21 cellular contexts compared by ENCODE assay signal in the genomic region with DNA sequence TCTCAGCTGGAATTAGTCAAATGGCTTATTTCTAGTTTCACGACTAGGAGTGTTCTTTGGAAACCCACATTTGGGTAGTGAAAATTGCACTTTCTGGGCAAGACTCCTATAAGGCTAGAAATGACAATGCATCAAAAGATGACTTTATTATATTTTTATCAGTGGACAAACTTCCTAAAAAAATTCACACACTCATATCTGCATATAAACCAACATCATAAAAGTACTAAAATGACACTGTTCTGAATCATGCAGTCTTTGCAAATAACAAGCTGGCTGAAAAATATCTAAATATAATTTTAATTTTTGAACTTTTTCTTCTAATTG. TPM values are rescaled to one million over a fixed set of nuclear protein-coding genes. Genes with fewer than 3 reads are reported as not detected.
A peak's percentile ranks its signal among the peaks of the same experiment; 100 is the strongest.
DNase-seq lines count a peak whose midpoint lies in the region; ATAC-seq and TF ChIP-seq lines count a peak whose summit lies in the region.
"Had no signal": no experiment of that assay in that cellular context is flagged by ENCODE, and none has a peak within 500 bp of the region (broad histone marks: within the 10 kb centered on the region; RNA-seq: fewer than 3 reads in every experiment).

No MANE protein-coding gene starts in this region.

- intact Hi-C loops in activated T-helper 1 cell treated with anti-CD3 and anti-CD28 coated beads, Interleukin-12 subunit alpha, Interleukin-12 subunit beta, Interleukin-2, Interleukin-4 antibody, amounts not matched to agents 30 ng/mL and 10 ng/mL and 1 ng/mL, durations not matched to agents 14 hours and 24 hours and 36 hours (cut with micrococcal nuclease) = loop anchor here (5.0 kb wide), 1 partner anchor 135 kb away; no protein-coding TSS in a partner anchor

- H4K20me1 ChIP-seq in GM23248 (ENCODE audit: insufficient read depth) (no peaks in the 10 kb centered on the region), hepatocyte (ENCODE audit: insufficient read depth, poor library complexity, severe bottlenecking) (no peaks in the 10 kb centered on the region)

- peak overlapping the region; percentile 54; the same call in 1 of the 2 replicates for H2AFZ ChIP-seq in GM23248
- no peak overlapping the region for H2AFZ ChIP-seq in hepatocyte

- no peaks in the 10 kb centered on the region for H3K9me3 Mint-ChIP-seq in activated T-helper 1 cell treated with anti-CD3 and anti-CD28 coated beads, Interleukin-12 subunit alpha, Interleukin-12 subunit beta, Interleukin-2, Interleukin-4 antibody, amounts not matched to agents 30 ng/mL and 10 ng/mL and 1 ng/mL, durations not matched to agents 14 hours and 24 hours and 36 hours
- H3K9me3 Mint-ChIP-seq: activated naive CD4-positive, alpha-beta T cell treated with anti-CD3 and anti-CD28 coated beads, Interleukin-2, amount 50 U/mL, for 24 hours; CD4-positive, CD25-positive, alpha-beta regulatory T cell; WTC11 had no signal

- H3K4me3 ChIP-seq in GM23248 = no peak overlapping the region
- H3K4me3 ChIP-seq in hepatocyte = no peak overlapping the region
- H3K4me3 ChIP-seq: heart left ventricle, skin epidermis had no signal

- H3K27ac Mint-ChIP-seq in activated T-helper 1 cell treated with anti-CD3 and anti-CD28 coated beads, Interleukin-12 subunit alpha, Interleukin-12 subunit beta, Interleukin-2, Interleukin-4 antibody, amounts not matched to agents 30 ng/mL and 10 ng/mL and 1 ng/mL, durations not matched to agents 14 hours and 24 hours and 36 hours = peak overlapping the region; percentile 54

- H3K4me2 ChIP-seq in GM23248 (ENCODE audit: unreplicated experiment) (no peak overlapping the region), hepatocyte (no peak overlapping the region)

- H3K9me3 ChIP-seq in GM23248 (ENCODE audit: low read depth) = no peaks in the 10 kb centered on the region
- H3K9me3 ChIP-seq in hepatocyte (ENCODE audit: low read depth) = no peaks in the 10 kb centered on the region
- H3K9me3 ChIP-seq: heart left ventricle had no signal

- H3K4me3 Mint-ChIP-seq in activated T-helper 1 cell treated with anti-CD3 and anti-CD28 coated beads, Interleukin-12 subunit alpha, Interleukin-12 subunit beta, Interleukin-2, Interleukin-4 antibody, amounts not matched to agents 30 ng/mL and 10 ng/mL and 1 ng/mL, durations not matched to agents 14 hours and 24 hours and 36 hours = no peak overlapping the region
- H3K4me3 Mint-ChIP-seq: activated CD8-positive, alpha-beta T cell treated with anti-CD3 and anti-CD28 coated beads, Interleukin-2, amount 10 ng/mL, durations not matched to agents 7 days and 5 days; activated naive CD4-positive, alpha-beta T cell treated with anti-CD3 and anti-CD28 coated beads, Interleukin-2, amount 50 U/mL, for 24 hours; CD4-positive, CD25-positive, alpha-beta regulatory T cell; WTC11 had no signal

- WGBS in GM23248 (ENCODE audit: low coverage in 1 of 2, low lambda C conversion rate in 2 of 2, missing lambda C conversion rate in 2 of 2), 2 experiments = 14 to 33% methylated on average over 1 of the region's 1 CpG
- 94% methylated on average over 1 of the region's 1 CpG for WGBS in hepatocyte (ENCODE audit: low lambda C conversion rate, missing lambda C conversion rate)

- peak overlapping the region; percentile 43 for H3K27ac ChIP-seq in GM23248
- peak overlapping the region; percentile 89 for H3K27ac ChIP-seq in hepatocyte

- peaks cover 5% of the 10 kb centered on the region; the same call in 1 of the 2 replicates for H3K79me2 ChIP-seq in GM23248 (ENCODE audit: insufficient read depth)
- H3K79me2 ChIP-seq in hepatocyte = peaks cover 14% of the 10 kb centered on the region

- 0 out of 2 replicates have a peak overlapping the region, but pooled peaks have one; percentile 21 for H3K9ac ChIP-seq in GM23248

- in situ Hi-C loops in GM23248 (cut with MboI) = no loop called here

- TF ChIP-seq CTCF in hepatocyte (IDR thresholded peaks at IDR 0.05; ENCODE audit: poor library complexity) = no peak

- peaks cover 42% of the 10 kb centered on the region for H3F3A ChIP-seq in GM23248 (ENCODE audit: insufficient read depth)

- H3K36me3 Mint-ChIP-seq in activated T-helper 1 cell treated with anti-CD3 and anti-CD28 coated beads, Interleukin-12 subunit alpha, Interleukin-12 subunit beta, Interleukin-2, Interleukin-4 antibody, amounts not matched to agents 30 ng/mL and 10 ng/mL and 1 ng/mL, durations not matched to agents 14 hours and 24 hours and 36 hours (ENCODE audit: low read depth) = peaks cover 39% of the 10 kb centered on the region
- H3K36me3 Mint-ChIP-seq: WTC11 had no signal

- H3K36me3 ChIP-seq in GM23248 (ENCODE audit: low read depth) = peaks cover 27% of the 10 kb centered on the region
- no peaks in the 10 kb centered on the region for H3K36me3 ChIP-seq in hepatocyte (replicated peaks; ENCODE audit: insufficient read depth, low read depth)

- no peaks in the 10 kb centered on the region for H3K9me2 ChIP-seq in GM23248 (ENCODE audit: insufficient read depth)
- no peaks in the 10 kb centered on the region for H3K9me2 ChIP-seq in hepatocyte (replicated peaks; ENCODE audit: insufficient read depth)

- ATAC-seq in stimulated activated naive CD8-positive, alpha-beta T cell treated with anti-CD3 and anti-CD28 coated beads, Interleukin-15, Interleukin-2, amounts not matched to agents 100 U/mL and 50 U/mL, for 24 hours = peak; percentile 19
- no peak for ATAC-seq in GM19395 (IDR thresholded peaks at IDR 0.05; ENCODE audit: unreplicated experiment)
- ATAC-seq: activated CD8-positive, alpha-beta T cell treated with anti-CD3 and anti-CD28 coated beads, Interleukin-2, amount 10 ng/mL, durations not matched to agents 7 days and 5 days; heart left ventricle; Right ventricle myocardium inferior; WTC11 had no signal

- DNase-seq in GM23248 (peak; percentile 34), hepatocyte (ENCODE audit: low spot score) (no peak), NCI-H2081 (lab: John Stamatoyannopoulos, UW) (no peak), SKM-1 treated with dmso at 0.1 percent for 144 hours (lab: John Stamatoyannopoulos, UW; ENCODE audit: unreplicated experiment) (no peak)
- no peak for DNase-seq in activated T-helper 1 cell treated with anti-CD3 and anti-CD28 coated beads, Interleukin-12 subunit alpha, Interleukin-12 subunit beta, Interleukin-2, Interleukin-4 antibody, amounts not matched to agents 30 ng/mL and 10 ng/mL and 1 ng/mL, durations not matched to agents 14 hours and 24 hours and 36 hours (ENCODE audit: low spot score)
- DNase-seq in stimulated activated naive CD8-positive, alpha-beta T cell treated with anti-CD3 and anti-CD28 coated beads, Interleukin-15, Interleukin-2, amounts not matched to agents 100 U/mL and 50 U/mL, for 24 hours = no peak
- DNase-seq: activated CD8-positive, alpha-beta T cell treated with anti-CD3 and anti-CD28 coated beads, Interleukin-2, amount 10 ng/mL, durations not matched to agents 7 days and 5 days; CD4-positive, CD25-positive, alpha-beta regulatory T cell; DMS 273 treated with DMSO at 0.1 percent for 48 hours; heart left ventricle; left cardiac atrium; mesendoderm; NCI-H1105 treated with DMSO at 0.1 percent for 48 hours; NCI-H446 treated with DMSO at 0.1 percent for 48 hours; occipital lobe; stimulated activated CD4-positive, alpha-beta T cell treated with anti-CD3 and anti-CD28 coated beads, Interleukin-2, amount 100 ng/mL, for 24 hours had no signal

- H3K27me3 Mint-ChIP-seq in activated T-helper 1 cell treated with anti-CD3 and anti-CD28 coated beads, Interleukin-12 subunit alpha, Interleukin-12 subunit beta, Interleukin-2, Interleukin-4 antibody, amounts not matched to agents 30 ng/mL and 10 ng/mL and 1 ng/mL, durations not matched to agents 14 hours and 24 hours and 36 hours (ENCODE audit: insufficient read depth) = no peaks in the 10 kb centered on the region
- H3K27me3 Mint-ChIP-seq: activated naive CD4-positive, alpha-beta T cell treated with anti-CD3 and anti-CD28 coated beads, Interleukin-2, amount 50 U/mL, for 24 hours; CD4-positive, CD25-positive, alpha-beta regulatory T cell had no signal

- peaks cover 36% of the 10 kb centered on the region for H3K4me1 ChIP-seq in GM23248 (ENCODE audit: insufficient read depth)
- H3K4me1 ChIP-seq in hepatocyte (ENCODE audit: insufficient read depth) = peaks cover 14% of the 10 kb centered on the region

- H3K27me3 ChIP-seq in GM23248 (replicated peaks; ENCODE audit: insufficient read depth) (no peaks in the 10 kb centered on the region), hepatocyte (no peaks in the 10 kb centered on the region)
- H3K27me3 ChIP-seq: heart left ventricle had no signal

- H3K4me1 Mint-ChIP-seq in activated T-helper 1 cell treated with anti-CD3 and anti-CD28 coated beads, Interleukin-12 subunit alpha, Interleukin-12 subunit beta, Interleukin-2, Interleukin-4 antibody, amounts not matched to agents 30 ng/mL and 10 ng/mL and 1 ng/mL, durations not matched to agents 14 hours and 24 hours and 36 hours (ENCODE audit: low read depth) = peaks cover 45% of the 10 kb centered on the region

RNA-seq across cellular contexts. Expression of a gene that starts 17.6 kb away (rescaled TPM):
- 4.4 and 5.3 TPM in 2 replicates for total RNA-seq in GM23248 (2014; rRNA removed; shearing (Covaris generic))
- polyA plus RNA-seq in GM23248 (2016; fragmentation: Nextera tagmentation; extraction: Ambion mirVana) (6.3 and 7.6 TPM in 2 replicates), hepatocyte (41.8 and 45.4 TPM in 2 replicates)
- 16.0 and 18.1 TPM in 2 replicates for total RNA-seq in activated T-helper 1 cell treated with anti-CD3 and anti-CD28 coated beads, Interleukin-12 subunit alpha, Interleukin-12 subunit beta, Interleukin-2, Interleukin-4 antibody, amounts not matched to agents 30 ng/mL and 10 ng/mL and 1 ng/mL, durations not matched to agents 14 hours and 24 hours and 36 hours
- total RNA-seq in hepatocyte = 25.8 and 29.7 TPM in 2 replicates

RNA-seq across cellular contexts. Expression of a gene that starts 28.9 kb away (rescaled TPM):
- total RNA-seq in GM23248 (2014; rRNA removed; shearing (Covaris generic)) = under 0.01 and 0.86 TPM in 2 replicates
- polyA plus RNA-seq in GM23248 (2016; fragmentation: Nextera tagmentation; extraction: Ambion mirVana) = 0.19 and 0.24 TPM in 2 replicates
- total RNA-seq in activated T-helper 1 cell treated with anti-CD3 and anti-CD28 coated beads, Interleukin-12 subunit alpha, Interleukin-12 subunit beta, Interleukin-2, Interleukin-4 antibody, amounts not matched to agents 30 ng/mL and 10 ng/mL and 1 ng/mL, durations not matched to agents 14 hours and 24 hours and 36 hours = 0.44 and 0.91 TPM in 2 replicates
- 0.24 and 0.73 TPM in 2 replicates for total RNA-seq in hepatocyte
- polyA plus RNA-seq in hepatocyte = 0.66 TPM in 1 of 2 replicates, not detected in the other

RNA-seq across cellular contexts. Expression of a gene that starts 38.8 kb away (rescaled TPM):
- 46.8 and 69.3 TPM in 2 replicates for total RNA-seq in GM23248 (2014; rRNA removed; shearing (Covaris generic))
- 84.4 and 85.9 TPM in 2 replicates for polyA plus RNA-seq in GM23248 (2016; fragmentation: Nextera tagmentation; extraction: Ambion mirVana)
- 54.0 and 55.6 TPM in 2 replicates for total RNA-seq in activated T-helper 1 cell treated with anti-CD3 and anti-CD28 coated beads, Interleukin-12 subunit alpha, Interleukin-12 subunit beta, Interleukin-2, Interleukin-4 antibody, amounts not matched to agents 30 ng/mL and 10 ng/mL and 1 ng/mL, durations not matched to agents 14 hours and 24 hours and 36 hours
- 43.1 and 58.4 TPM in 2 replicates for total RNA-seq in hepatocyte
- 65.5 and 66.3 TPM in 2 replicates for polyA plus RNA-seq in hepatocyte
